28 cellular contexts compared by ENCODE assay signal in the genomic region with DNA sequence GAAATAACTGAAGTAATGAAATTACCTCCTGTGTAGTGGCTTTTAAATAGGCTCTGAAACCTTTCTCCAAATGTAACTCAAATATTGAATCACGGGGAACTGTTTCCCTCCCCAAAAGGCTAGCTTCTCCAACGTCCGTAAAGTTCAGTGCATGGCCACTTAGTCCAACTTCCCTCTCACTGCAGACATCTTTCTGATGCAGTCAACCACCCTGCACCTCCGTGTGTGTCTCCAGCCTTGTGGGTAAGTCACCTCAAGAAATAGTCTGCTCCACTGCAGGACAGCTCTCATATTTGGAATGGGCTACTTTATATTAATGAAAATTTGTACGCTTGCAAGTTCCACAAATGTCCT.
"Had no signal": no experiment of that assay in that cellular context is flagged by ENCODE, and none has a peak within 500 bp of the region (broad histone marks: within the 10 kb centered on the region; RNA-seq: fewer than 3 reads in every experiment).

No MANE protein-coding gene starts in this region.

- H3K27ac Mint-ChIP-seq: activated CD4-positive, alpha-beta memory T cell treated with anti-CD3 and anti-CD28 coated beads, Interleukin-2, amount 10 ng/mL, durations not matched to agents 7 days and 5 days; activated CD4-positive, alpha-beta T cell treated with anti-CD3 and anti-CD28 coated beads, Interleukin-2, amount 10 ng/mL, durations not matched to agents 7 days and 5 days; activated naive CD4-positive, alpha-beta T cell treated with anti-CD3 and anti-CD28 coated beads, Interleukin-2, amount 10 ng/mL, durations not matched to agents 7 days and 5 days; activated naive CD4-positive, alpha-beta T cell treated with anti-CD3 and anti-CD28 coated beads, Interleukin-2, amount 50 U/mL, for 72 hours; activated naive CD8-positive, alpha-beta T cell treated with anti-CD3 and anti-CD28 coated beads, Interleukin-2, amount 10 ng/mL, durations not matched to agents 7 days and 5 days; activated T-cell treated with anti-CD3 and anti-CD28 coated beads, Interleukin-2, amount 50 U/mL, for 24 hours; activated T-cell treated with anti-CD3 and anti-CD28 coated beads, Interleukin-2, amount 50 U/mL, for 72 hours; brain; WTC11 had no signal

- H3K4me3 Mint-ChIP-seq: activated CD4-positive, alpha-beta memory T cell treated with anti-CD3 and anti-CD28 coated beads, Interleukin-2, amount 10 ng/mL, durations not matched to agents 7 days and 5 days; activated CD4-positive, alpha-beta T cell treated with anti-CD3 and anti-CD28 coated beads, Interleukin-2, amount 10 ng/mL, durations not matched to agents 7 days and 5 days; activated naive CD4-positive, alpha-beta T cell treated with anti-CD3 and anti-CD28 coated beads, Interleukin-2, amount 10 ng/mL, durations not matched to agents 7 days and 5 days; activated naive CD8-positive, alpha-beta T cell treated with anti-CD3 and anti-CD28 coated beads, Interleukin-2, amount 10 ng/mL, durations not matched to agents 7 days and 5 days; activated T-cell treated with anti-CD3 and anti-CD28 coated beads, Interleukin-2, amount 50 U/mL, for 24 hours; activated T-cell treated with anti-CD3 and anti-CD28 coated beads, Interleukin-2, amount 50 U/mL, for 72 hours; brain; WTC11 had no signal

- H3K4me1 Mint-ChIP-seq: activated CD4-positive, alpha-beta memory T cell treated with anti-CD3 and anti-CD28 coated beads, Interleukin-2, amount 10 ng/mL, durations not matched to agents 7 days and 5 days; activated CD4-positive, alpha-beta T cell treated with anti-CD3 and anti-CD28 coated beads, Interleukin-2, amount 10 ng/mL, durations not matched to agents 7 days and 5 days; activated naive CD4-positive, alpha-beta T cell treated with anti-CD3 and anti-CD28 coated beads, Interleukin-2, amount 10 ng/mL, durations not matched to agents 7 days and 5 days; activated naive CD8-positive, alpha-beta T cell treated with anti-CD3 and anti-CD28 coated beads, Interleukin-2, amount 10 ng/mL, durations not matched to agents 7 days and 5 days; brain had no signal

- H3K9me3 ChIP-seq: ascending aorta, breast epithelium, colonic mucosa, esophagus muscularis mucosa, gastrocnemius medialis had no signal

- H3K36me3 ChIP-seq: ascending aorta, breast epithelium, cardiac muscle cell, colonic mucosa, esophagus muscularis mucosa, gastrocnemius medialis had no signal

- ATAC-seq: activated naive CD4-positive, alpha-beta T cell treated with anti-CD3 and anti-CD28 coated beads, Interleukin-2, amount 50 U/mL, for 72 hours; activated T-cell treated with anti-CD3 and anti-CD28 coated beads, Interleukin-2, amount 50 U/mL, for 72 hours; foreskin keratinocyte; gastrocnemius medialis; WTC11 had no signal

- H3K4me1 ChIP-seq: ascending aorta, breast epithelium, colonic mucosa, esophagus muscularis mucosa, foreskin keratinocyte, gastrocnemius medialis had no signal

- H3K27me3 Mint-ChIP-seq: activated CD4-positive, alpha-beta memory T cell treated with anti-CD3 and anti-CD28 coated beads, Interleukin-2, amount 10 ng/mL, durations not matched to agents 7 days and 5 days; activated CD4-positive, alpha-beta T cell treated with anti-CD3 and anti-CD28 coated beads, Interleukin-2, amount 10 ng/mL, durations not matched to agents 7 days and 5 days; activated naive CD4-positive, alpha-beta T cell treated with anti-CD3 and anti-CD28 coated beads, Interleukin-2, amount 10 ng/mL, durations not matched to agents 7 days and 5 days; activated naive CD8-positive, alpha-beta T cell treated with anti-CD3 and anti-CD28 coated beads, Interleukin-2, amount 10 ng/mL, durations not matched to agents 7 days and 5 days; activated T-cell treated with anti-CD3 and anti-CD28 coated beads, Interleukin-2, amount 50 U/mL, for 24 hours; brain had no signal

- H3K9me3 Mint-ChIP-seq: activated CD4-positive, alpha-beta memory T cell treated with anti-CD3 and anti-CD28 coated beads, Interleukin-2, amount 10 ng/mL, durations not matched to agents 7 days and 5 days; activated CD4-positive, alpha-beta T cell treated with anti-CD3 and anti-CD28 coated beads, Interleukin-2, amount 10 ng/mL, durations not matched to agents 7 days and 5 days; activated naive CD4-positive, alpha-beta T cell treated with anti-CD3 and anti-CD28 coated beads, Interleukin-2, amount 10 ng/mL, durations not matched to agents 7 days and 5 days; activated naive CD4-positive, alpha-beta T cell treated with anti-CD3 and anti-CD28 coated beads, Interleukin-2, amount 50 U/mL, for 72 hours; activated naive CD8-positive, alpha-beta T cell treated with anti-CD3 and anti-CD28 coated beads, Interleukin-2, amount 10 ng/mL, durations not matched to agents 7 days and 5 days; activated T-cell treated with anti-CD3 and anti-CD28 coated beads, Interleukin-2, amount 50 U/mL, for 24 hours; activated T-cell treated with anti-CD3 and anti-CD28 coated beads, Interleukin-2, amount 50 U/mL, for 72 hours; brain had no signal

- H3K4me3 ChIP-seq: ascending aorta, breast epithelium, cardiac muscle cell, colonic mucosa, esophagus muscularis mucosa, gastrocnemius medialis had no signal

- DNase-seq: activated CD4-positive, alpha-beta memory T cell treated with anti-CD3 and anti-CD28 coated beads, Interleukin-2, amount 10 ng/mL, durations not matched to agents 7 days and 5 days; activated CD4-positive, alpha-beta T cell treated with anti-CD3 and anti-CD28 coated beads for 1 hour; activated CD4-positive, alpha-beta T cell treated with anti-CD3 and anti-CD28 coated beads for 4 hours; activated CD4-positive, alpha-beta T cell treated with anti-CD3 and anti-CD28 coated beads, Interleukin-2, amount 10 ng/mL, durations not matched to agents 7 days and 5 days; activated CD4-positive, alpha-beta T cell treated with anti-CD3 and anti-CD28 coated beads, Interleukin-2, amount 50 U/mL, for 4 hours; activated CD8-positive, alpha-beta memory T cell treated with anti-CD3 and anti-CD28 coated beads, Interleukin-2, amount 50 U/mL, for 48 hours; activated gamma-delta T cell; activated naive CD4-positive, alpha-beta T cell; activated naive CD4-positive, alpha-beta T cell treated with anti-CD3 and anti-CD28 coated beads, Interleukin-2, amount 10 ng/mL, durations not matched to agents 7 days and 5 days; activated naive CD8-positive, alpha-beta T cell treated with anti-CD3 and anti-CD28 coated beads, Interleukin-2, amount 10 ng/mL, durations not matched to agents 7 days and 5 days; activated T-cell treated with anti-CD3 and anti-CD28 coated beads for 4 hours; activated T-cell treated with anti-CD3 and anti-CD28 coated beads, Interleukin-2, amount 50 U/mL, for 24 hours; activated T-cell treated with anti-CD3 and anti-CD28 coated beads, Interleukin-2, amount 50 U/mL, for 72 hours; central memory CD4-positive, alpha-beta T cell; cerebellar nuclear complex; colonic mucosa; effector memory CD4-positive, alpha-beta T cell; erythroblast; foreskin keratinocyte; gastrocnemius medialis; T-helper 2 cell had no signal

- H3K27me3 ChIP-seq: ascending aorta, breast epithelium, cardiac muscle cell, colonic mucosa, esophagus muscularis mucosa, foreskin keratinocyte, gastrocnemius medialis had no signal

- H3K27ac ChIP-seq: ascending aorta, breast epithelium, cardiac muscle cell, colonic mucosa, esophagus muscularis mucosa, foreskin keratinocyte, gastrocnemius medialis had no signal

- H3K36me3 Mint-ChIP-seq: activated naive CD4-positive, alpha-beta T cell treated with anti-CD3 and anti-CD28 coated beads, Interleukin-2, amount 10 ng/mL, durations not matched to agents 7 days and 5 days; activated naive CD4-positive, alpha-beta T cell treated with anti-CD3 and anti-CD28 coated beads, Interleukin-2, amount 50 U/mL, for 72 hours; activated naive CD8-positive, alpha-beta T cell treated with anti-CD3 and anti-CD28 coated beads, Interleukin-2, amount 10 ng/mL, durations not matched to agents 7 days and 5 days; brain; WTC11 had no signal
